ENCODE assay signal across 8 cellular contexts in the genomic region with DNA sequence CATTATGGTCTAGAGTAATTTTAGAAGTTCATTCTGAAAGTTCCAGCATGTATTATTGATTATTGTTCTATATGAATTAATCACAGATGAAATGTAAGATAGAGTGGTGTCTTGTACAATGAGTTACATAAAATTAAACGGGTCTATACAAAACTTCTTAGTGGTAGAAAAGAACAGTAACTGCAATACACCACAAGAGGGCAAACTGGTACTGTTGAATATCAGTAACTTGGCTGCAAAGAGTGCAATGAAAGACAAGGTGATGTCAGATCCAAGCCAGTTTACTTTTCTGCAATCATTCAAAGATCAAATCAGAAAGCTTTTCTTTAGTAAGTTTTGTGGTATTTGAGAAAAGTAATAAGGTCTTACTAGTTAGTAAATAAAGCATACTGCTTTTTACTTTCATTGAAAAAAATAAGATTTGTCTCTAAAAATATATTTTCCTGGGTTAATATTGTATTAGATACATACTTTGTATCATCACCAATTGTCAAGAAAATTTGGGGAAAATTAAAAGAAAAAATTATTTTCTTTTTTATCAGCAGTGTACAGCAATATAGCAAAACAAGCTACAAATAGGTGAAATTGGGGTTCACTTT.
DNase-seq lines count a peak whose midpoint lies in the region; ATAC-seq, FAIRE-seq and TF ChIP-seq lines count a peak whose summit lies in the region.

No MANE protein-coding gene starts in this region.

- in situ Hi-C loops in GM12878 (cut with MboI) = loop anchor here (5.0 kb wide), 1 partner anchor 223 kb away; no protein-coding TSS in a partner anchor

- POLR2A ChIA-PET in GM12878 (lab: Charles Lee) = no interaction called here

- no peaks in the 10 kb centered on the region for H3K27me3 Mint-ChIP-seq in stimulated activated memory B cell treated with anti-CD40 and anti-IgM and Interleukin-4, amounts not matched to agents 10 μg/mL and 1 μg/mL and 100 μg/mL, for 72 hours

- no peak for TF ChIP-seq POLR2A in GM12878 (IDR thresholded peaks at IDR 0.05; ENCODE audit: low read depth, low read length)

- no peak overlapping the region for H3K4me3 Mint-ChIP-seq in stimulated activated memory B cell treated with anti-CD40 and anti-IgM and Interleukin-4, amounts not matched to agents 10 μg/mL and 1 μg/mL and 100 μg/mL, for 72 hours

- H3K4me1 Mint-ChIP-seq in stimulated activated memory B cell treated with anti-CD40 and anti-IgM and Interleukin-4, amounts not matched to agents 10 μg/mL and 1 μg/mL and 100 μg/mL, for 72 hours = no peaks in the 10 kb centered on the region

- H3K27ac ChIP-seq in GM12878 (ENCODE audit: control insufficient read depth, insufficient read depth) = no peak overlapping the region

- TF ChIP-seq EP300 in GM12878 (IDR thresholded peaks at IDR 0.05; ENCODE audit: borderline replicate concordance in 1 of 2, control insufficient read depth in 1 of 2, low read depth in 2 of 2, low read length in 2 of 2) = no peak

- no peaks in the 10 kb centered on the region for H3K4me1 ChIP-seq in GM12878 (ENCODE audit: control insufficient read depth, insufficient read depth, low read length)

- 0% methylated on average over 1 of the region's 1 CpG for WGBS in GM12878 (ENCODE audit: insufficient coverage, insufficient replicate concordance, low lambda C conversion rate, missing lambda C conversion rate)

- H3K27ac Mint-ChIP-seq in stimulated activated memory B cell treated with anti-CD40 and anti-IgM and Interleukin-4, amounts not matched to agents 10 μg/mL and 1 μg/mL and 100 μg/mL, for 72 hours = no peak overlapping the region

- H3K9me3 Mint-ChIP-seq in stimulated activated memory B cell treated with anti-CD40 and anti-IgM and Interleukin-4, amounts not matched to agents 10 μg/mL and 1 μg/mL and 100 μg/mL, for 72 hours = no peaks in the 10 kb centered on the region

- SMC1A ChIA-PET in GM12878 (lab: Charles Lee; ENCODE audit: uncharacterized antibody, unreplicated experiment) = interaction anchor here (0.7 to 3.8 kb wide), 17 partner anchors 22 to 252 kb away, joined by 3 to 20 read pairs (median 3); no protein-coding TSS in a partner anchor

- ATAC-seq in GM19328 (IDR thresholded peaks at IDR 0.05; ENCODE audit: unreplicated experiment) (peak; percentile 91), HG03457 (IDR thresholded peaks at IDR 0.05; ENCODE audit: unreplicated experiment) (peak; percentile 86), GM12878 (peak; percentile 95)
- ATAC-seq in stimulated activated memory B cell treated with anti-CD40 and anti-IgM and Interleukin-4, amounts not matched to agents 10 μg/mL and 1 μg/mL and 100 μg/mL, for 72 hours = peak; percentile 75

- no peaks in the 10 kb centered on the region for H3K36me3 ChIP-seq in GM12878 (ENCODE audit: control insufficient read depth in 2 of 2, insufficient read depth in 2 of 2, low read length in 1 of 2)

- TF ChIP-seq CTCF in GM12878 (IDR thresholded peaks at IDR 0.05 in 2 of 3, conservative IDR thresholded peaks at IDR 0.05 in 1 of 3; ENCODE audit: control insufficient read depth in 2 of 3, extremely low read depth in 1 of 3, insufficient read depth in 1 of 3, low read depth in 3 of 3, low read length in 3 of 3) = peak; percentile 70 to 89 (median 76); a peak in 5 of 6 replicates

- RAD21 ChIA-PET in GM12878 (lab: Charles Lee; ENCODE audit: unreplicated experiment) = interaction anchor here (0.9 to 2.7 kb wide), 7 partner anchors 11 to 250 kb away, joined by 3 to 21 read pairs (median 10); no protein-coding TSS in a partner anchor

- CTCF ChIA-PET in GM12878 (lab: Yijun Ruan, JAX) = interaction anchor here (0.6 to 3.2 kb wide), 20 partner anchors 9 to 1144 kb away, joined by 3 to 28 read pairs (median 4); no protein-coding TSS in a partner anchor

- no peak overlapping the region for H3K4me2 ChIP-seq in GM12878 (ENCODE audit: control insufficient read depth, insufficient read depth)

- H3K4me3 ChIP-seq in GM12878 = no peak overlapping the region

- H2AFZ ChIP-seq in GM12878 (ENCODE audit: control insufficient read depth, low read depth, low read length) = no peak overlapping the region

- intact Hi-C loops in GM12878 (cut with micrococcal nuclease; ENCODE audit: unreplicated experiment) = loop anchor here (1.0 to 2.0 kb wide), 3 partner anchors 140 to 246 kb away; partner anchors contain the start of gene C21orf91

- no peak overlapping the region for H3K9ac ChIP-seq in GM12878 (ENCODE audit: control insufficient read depth, insufficient read depth, low read length)

- BruUV-seq in GM12878 (replicated peaks; lab: Mats Ljungman, UMichigan) = no TSS peak

- no peaks in the 10 kb centered on the region for H3K9me3 ChIP-seq in GM12878 (replicated peaks; ENCODE audit: control insufficient read depth, insufficient read depth, low read length)

- peak; percentile 60 for DNase-seq in DMS153 treated with DMSO at 0.1 percent for 48 hours (lab: John Stamatoyannopoulos, UW; ENCODE audit: unreplicated experiment)
- peak; percentile 33 for DNase-seq in NCI-H524 treated with DMSO at 0.1 percent for 48 hours (lab: John Stamatoyannopoulos, UW)
- peak; percentile 48 for DNase-seq in GM12878 (ENCODE audit: low read depth, low spot score)
- peak; percentile 47 for DNase-seq in iPS DF 19.7 (ENCODE audit: low read depth, low spot score)
- no peak for DNase-seq in cortex of kidney (lab: John Stamatoyannopoulos, UW)

- TF ChIP-seq RAD21 in GM12878 (IDR thresholded peaks at IDR 0.05; ENCODE audit: insufficient read depth, low read depth, low read length) = peak; percentile 97

- no peaks in the 10 kb centered on the region for H3K79me2 ChIP-seq in GM12878 (ENCODE audit: control insufficient read depth, insufficient read depth, low read length)

- no peaks in the 10 kb centered on the region for H3K36me3 Mint-ChIP-seq in stimulated activated memory B cell treated with anti-CD40 and anti-IgM and Interleukin-4, amounts not matched to agents 10 μg/mL and 1 μg/mL and 100 μg/mL, for 72 hours

- H3K27me3 ChIP-seq in GM12878 (replicated peaks in 1 of 2; ENCODE audit: control insufficient read depth in 2 of 2, insufficient read depth in 2 of 2, low read length in 1 of 2) = no peaks in the 10 kb centered on the region

- peak; percentile 90 for FAIRE-seq in GM12878 (lab: Jason Lieb, UNC)

- H4K20me1 ChIP-seq in GM12878 (ENCODE audit: control insufficient read depth, insufficient read depth) = no peaks in the 10 kb centered on the region

TF ChIP-seq in GM12878, 131 proteins besides CTCF, POLR2A, EP300 and RAD21:
- TF ChIP-seq SUPT20H (IDR thresholded peaks at IDR 0.05; ENCODE audit: borderline replicate concordance, control insufficient read depth, low read depth, low read length) (no peak), SMC3 (IDR thresholded peaks at IDR 0.05; ENCODE audit: borderline replicate concordance, low read length) (peak; percentile 97), ATF7 (IDR thresholded peaks at IDR 0.05; ENCODE audit: low read depth) (peak; percentile 65), TBL1XR1 (IDR thresholded peaks at IDR 0.05; ENCODE audit: low read depth, low read length) (0 out of 2 replicates have a peak, but pooled peaks have one; percentile 51), ZNF24 (IDR thresholded peaks at IDR 0.05) (0 out of 2 replicates have a peak, but pooled peaks have one; percentile 34)
